Comparison of ENCODE assay signal across 8 cellular contexts in genomic region chr14:77059276-77059934, GRCh38. TPM values are rescaled to one million over a fixed set of nuclear protein-coding genes. Genes with fewer than 3 reads are reported as not detected.
DNase-seq lines count a peak whose midpoint lies in the region; ATAC-seq, FAIRE-seq and TF ChIP-seq lines count a peak whose summit lies in the region.

No MANE protein-coding gene starts in this region.

- no peaks in the 10 kb centered on the region for H3K36me3 Mint-ChIP-seq in neural crest cell (ENCODE audit: low read depth)
- H3K36me3 Mint-ChIP-seq in activated T-helper 2 cell treated with anti-CD3 and anti-CD28 coated beads, Interferon-gamma antibody, Interleukin-2, Interleukin-4, amounts not matched to agents 10 μg/mL and 5 μg/mL and 100 μg/mL, durations not matched to agents 14 hours and 24 hours and 36 hours (ENCODE audit: low read depth) = peaks cover 5% of the 10 kb centered on the region

- no peak overlapping the region for H3K4me2 ChIP-seq in endothelial cell of umbilical vein (ENCODE audit: insufficient read depth, low read length)

- no peaks in the 10 kb centered on the region for H3K9me1 ChIP-seq in endothelial cell of umbilical vein (replicated peaks; ENCODE audit: control insufficient read depth, extremely low read depth, insufficient read depth, low read length)

- H2AFZ ChIP-seq in endothelial cell of umbilical vein (ENCODE audit: low read depth, low read length) = peak overlapping the region; percentile 52

- peaks cover 29% of the 10 kb centered on the region for H3K4me1 Mint-ChIP-seq in neural crest cell
- peaks cover 12% of the 10 kb centered on the region for H3K4me1 Mint-ChIP-seq in activated T-helper 2 cell treated with anti-CD3 and anti-CD28 coated beads, Interferon-gamma antibody, Interleukin-2, Interleukin-4, amounts not matched to agents 10 μg/mL and 5 μg/mL and 100 μg/mL, durations not matched to agents 14 hours and 24 hours and 36 hours (ENCODE audit: low read depth)

- POLR2A ChIA-PET in Panc1 (lab: Charles Lee) = interaction anchor here (0.6 kb wide), 1 partner anchor 14 kb away, joined by 3 read pairs; no protein-coding TSS in a partner anchor
- POLR2A ChIA-PET in endothelial cell of umbilical vein (lab: Charles Lee) = interaction anchor here (1.0 to 1.1 kb wide), 2 partner anchors 13 to 98 kb away, joined by 3 read pairs; no protein-coding TSS in a partner anchor

- no peaks in the 10 kb centered on the region for H3K9me3 Mint-ChIP-seq in neural crest cell
- H3K9me3 Mint-ChIP-seq in activated T-helper 2 cell treated with anti-CD3 and anti-CD28 coated beads, Interferon-gamma antibody, Interleukin-2, Interleukin-4, amounts not matched to agents 10 μg/mL and 5 μg/mL and 100 μg/mL, durations not matched to agents 14 hours and 24 hours and 36 hours = no peaks in the 10 kb centered on the region

- no peaks in the 10 kb centered on the region for H4K20me1 ChIP-seq in endothelial cell of umbilical vein (replicated peaks; ENCODE audit: control insufficient read depth, extremely low read depth, insufficient read depth, low read length)

- intact Hi-C loops in Right ventricle myocardium inferior (cut with DNase I) = no loop called here
- intact Hi-C loops in Panc1 (cut with micrococcal nuclease; ENCODE audit: unreplicated experiment) = no loop called here
- intact Hi-C loops in endothelial cell of umbilical vein (cut with micrococcal nuclease) = loop anchor here (1.0 to 10.0 kb wide), 3 partner anchors 9 to 345 kb away; no protein-coding TSS in a partner anchor
- intact Hi-C loops in activated T-helper 2 cell treated with anti-CD3 and anti-CD28 coated beads, Interferon-gamma antibody, Interleukin-2, Interleukin-4, amounts not matched to agents 10 μg/mL and 5 μg/mL and 100 μg/mL, durations not matched to agents 14 hours and 24 hours and 36 hours (cut with micrococcal nuclease) = no loop called here

- H3K36me3 ChIP-seq in cardiac muscle cell (no peaks in the 10 kb centered on the region), Panc1 (ENCODE audit: control insufficient read depth, insufficient read depth, low read length) (no peaks in the 10 kb centered on the region), endothelial cell of umbilical vein (ENCODE audit: control insufficient read depth in 2 of 2, extremely low read depth in 1 of 2, insufficient read depth in 2 of 2, low read length in 2 of 2) (no peaks in the 10 kb centered on the region)

- ATAC-seq in Right ventricle myocardium inferior (no peak), Panc1 (peak; percentile 86)

- H3K27ac Mint-ChIP-seq in neural crest cell (ENCODE audit: unreplicated experiment) = peak overlapping the region; percentile 91
- H3K27ac Mint-ChIP-seq in activated T-helper 2 cell treated with anti-CD3 and anti-CD28 coated beads, Interferon-gamma antibody, Interleukin-2, Interleukin-4, amounts not matched to agents 10 μg/mL and 5 μg/mL and 100 μg/mL, durations not matched to agents 14 hours and 24 hours and 36 hours = no peak overlapping the region

- no TSS peak for BruUV-seq in Panc1 (replicated peaks; lab: Mats Ljungman, UMichigan)
- BruUV-seq in endothelial cell of umbilical vein (replicated peaks; lab: Mats Ljungman, UMichigan) = no TSS peak

- TF ChIP-seq CTCF in cardiac muscle cell (IDR thresholded peaks at IDR 0.05; ENCODE audit: low read depth, low read length) = peak; percentile 48
- no peak for TF ChIP-seq CTCF in Panc1 (IDR thresholded peaks at IDR 0.05)
- peak; percentile 38 to 57 for TF ChIP-seq CTCF in endothelial cell of umbilical vein (IDR thresholded peaks at IDR 0.05; ENCODE audit: extremely low read depth in 1 of 2, insufficient read depth in 1 of 2, low read depth in 1 of 2, low read length in 2 of 2)
- peak; percentile 60 for TF ChIP-seq CTCF in neural crest cell (conservative IDR thresholded peaks at IDR 0.05)

- H3K9me3 ChIP-seq in cardiac muscle cell (ENCODE audit: low read depth) = no peaks in the 10 kb centered on the region
- no peaks in the 10 kb centered on the region; the same call in 1 of the 2 replicates for H3K9me3 ChIP-seq in Panc1 (ENCODE audit: control insufficient read depth, insufficient read depth, low read depth, low read length)
- no peaks in the 10 kb centered on the region for H3K9me3 ChIP-seq in endothelial cell of umbilical vein (replicated peaks; ENCODE audit: control insufficient read depth, insufficient read depth, low read length)

- H3K9ac ChIP-seq in endothelial cell of umbilical vein (replicated peaks; ENCODE audit: extremely low read depth, insufficient read depth, low read length) = no peak overlapping the region

- DNase-seq in cardiac muscle cell (ENCODE audit: low read depth in 1 of 2, low spot score in 1 of 2) = peak in 1 of 2 donors; percentile 91
- no peak for DNase-seq in Right ventricle myocardium inferior (ENCODE audit: missing footprints)
- DNase-seq in Panc1 (ENCODE audit: low read depth, low spot score) = no peak
- peak; percentile 94 for DNase-seq in endothelial cell of umbilical vein (ENCODE audit: low read depth, low spot score)
- peak; percentile 64 for DNase-seq in neural crest cell (ENCODE audit: low read depth, low spot score)
- DNase-seq in NCI-H446 treated with DMSO at 0.1 percent for 48 hours (lab: John Stamatoyannopoulos, UW) = no peak
- no peak for DNase-seq in NK-92 (lab: John Stamatoyannopoulos, UW; ENCODE audit: unreplicated experiment)
- DNase-seq in activated T-helper 2 cell treated with anti-CD3 and anti-CD28 coated beads, Interferon-gamma antibody, Interleukin-2, Interleukin-4, amounts not matched to agents 10 μg/mL and 5 μg/mL and 100 μg/mL, durations not matched to agents 14 hours and 24 hours and 36 hours (ENCODE audit: low spot score) = no peak

- H3K79me2 ChIP-seq in endothelial cell of umbilical vein (ENCODE audit: control insufficient read depth, insufficient read depth, low read length) = no peaks in the 10 kb centered on the region

- no peaks in the 10 kb centered on the region for H3K27me3 ChIP-seq in cardiac muscle cell
- no peaks in the 10 kb centered on the region for H3K27me3 ChIP-seq in Panc1 (ENCODE audit: control insufficient read depth, insufficient read depth, low read length)
- no peaks in the 10 kb centered on the region for H3K27me3 ChIP-seq in endothelial cell of umbilical vein (ENCODE audit: control insufficient read depth in 2 of 2, insufficient read depth in 2 of 2, low read length in 2 of 2)

- dilution Hi-C loops in endothelial cell of umbilical vein (cut with MboI; ENCODE audit: extremely low pct_ligation_motif_present, low sequenced_read_pairs) = no loop called here

- CTCF ChIA-PET in Panc1 (lab: Charles Lee) = interaction anchor here (0.6 kb wide), 1 partner anchor 23 kb away, joined by 4 read pairs; no protein-coding TSS in a partner anchor
- CTCF ChIA-PET in endothelial cell of umbilical vein (lab: Charles Lee) = interaction anchor here (0.6 to 3.9 kb wide), 25 partner anchors 8 to 186 kb away, joined by 3 to 63 read pairs (median 5); partner anchors contain the start of genes CIPC and IRF2BPL

- no peak for TF ChIP-seq POLR2A in endothelial cell of umbilical vein (IDR thresholded peaks at IDR 0.05; ENCODE audit: low read depth, low read length)

- H3K27ac ChIP-seq in cardiac muscle cell (no peak overlapping the region), Panc1 (ENCODE audit: low read length) (peak overlapping the region; percentile 79), endothelial cell of umbilical vein (ENCODE audit: insufficient read depth, low read depth, low read length) (peak overlapping the region; percentile 41)

- no peaks in the 10 kb centered on the region for H3K27me3 Mint-ChIP-seq in neural crest cell (ENCODE audit: low read depth)
- H3K27me3 Mint-ChIP-seq in activated T-helper 2 cell treated with anti-CD3 and anti-CD28 coated beads, Interferon-gamma antibody, Interleukin-2, Interleukin-4, amounts not matched to agents 10 μg/mL and 5 μg/mL and 100 μg/mL, durations not matched to agents 14 hours and 24 hours and 36 hours (ENCODE audit: low read depth) = no peaks in the 10 kb centered on the region

- peak; percentile 98 for FAIRE-seq in endothelial cell of umbilical vein (lab: Jason Lieb, UNC)

- in situ Hi-C loops in Panc1 (cut with HindIII; ENCODE audit: low pct_unique_long_range_greater_than_20kb, low sequenced_read_pairs) = no loop called here

- H3K4me3 ChIP-seq in cardiac muscle cell = no peak overlapping the region
- H3K4me3 ChIP-seq in Panc1 (ENCODE audit: low read depth in 2 of 2, low read length in 2 of 2) = no peak overlapping the region
- no peak overlapping the region for H3K4me3 ChIP-seq in endothelial cell of umbilical vein (replicated peaks in 1 of 3; ENCODE audit: insufficient read depth in 1 of 3, low read depth in 1 of 3, low read length in 3 of 3)

- H3K4me3 Mint-ChIP-seq in neural crest cell = no peak overlapping the region
- H3K4me3 Mint-ChIP-seq in activated T-helper 2 cell treated with anti-CD3 and anti-CD28 coated beads, Interferon-gamma antibody, Interleukin-2, Interleukin-4, amounts not matched to agents 10 μg/mL and 5 μg/mL and 100 μg/mL, durations not matched to agents 14 hours and 24 hours and 36 hours (ENCODE audit: low read depth) = no peak overlapping the region

- H3K4me1 ChIP-seq in cardiac muscle cell (ENCODE audit: low read depth) (peaks cover 3% of the 10 kb centered on the region), Panc1 (ENCODE audit: control insufficient read depth, insufficient read depth, low read length) (peaks cover 9% of the 10 kb centered on the region), endothelial cell of umbilical vein (ENCODE audit: control insufficient read depth, extremely low read depth, insufficient read depth, low read length) (peaks cover 23% of the 10 kb centered on the region)

RNA-seq across cellular contexts. Expression of gene IRF2BPL, which starts 30.9 kb away (rescaled TPM):
- total RNA-seq in cardiac muscle cell (128 and 185 TPM in 2 replicates), Right ventricle myocardium inferior (41.1 TPM), Panc1 (2021; ENCODE audit: unreplicated experiment) (83.3 TPM), endothelial cell of umbilical vein (23.1 and 23.3 TPM in 2 replicates), neural crest cell (42.6 and 43.6 TPM in 2 replicates)
- polyA plus RNA-seq in cardiac muscle cell (43.7 and 88.2 TPM in 2 replicates), endothelial cell of umbilical vein (9.3 and 11.8 TPM in 2 replicates)
- polyA plus RNA-seq in Panc1 (2012; ENCODE audit: insufficient read length) = 118 TPM
- polyA plus RNA-seq in endothelial cell of umbilical vein (2011; cell fraction: cytosol; rRNA removed) = 5.0 and 8.9 TPM in 2 replicates
- 8.3 and 11.8 TPM in 2 replicates for polyA plus RNA-seq in endothelial cell of umbilical vein (2011; cell fraction: nucleus; rRNA removed)
- polyA plus RNA-seq in endothelial cell of umbilical vein (2012) = 9.8 and 13.7 TPM in 2 replicates
- 6.5 and 8.8 TPM in 2 replicates for polyA minus RNA-seq in endothelial cell of umbilical vein
- polyA minus RNA-seq in endothelial cell of umbilical vein (2011; cell fraction: cytosol; rRNA and poly(A)+ RNA removed) = 14.1 TPM
- polyA minus RNA-seq in endothelial cell of umbilical vein (2011; cell fraction: nucleus; rRNA and poly(A)+ RNA removed) = 4.9 and 14.9 TPM in 2 replicates
- total RNA-seq in activated T-helper 2 cell treated with anti-CD3 and anti-CD28 coated beads, Interferon-gamma antibody, Interleukin-2, Interleukin-4, amounts not matched to agents 10 μg/mL and 5 μg/mL and 100 μg/mL, durations not matched to agents 14 hours and 24 hours and 36 hours = 34.8 and 35.8 TPM in 2 replicates

RNA-seq across cellular contexts. Expression of gene CIPC, which starts 38.7 kb away (rescaled TPM):
- total RNA-seq in cardiac muscle cell = 31.3 and 35.3 TPM in 2 replicates
- 16.4 and 16.5 TPM in 2 replicates for polyA plus RNA-seq in cardiac muscle cell
- total RNA-seq in Right ventricle myocardium inferior = 72.7 TPM
- total RNA-seq in Panc1 (2021; ENCODE audit: unreplicated experiment) = 20.3 TPM
- polyA plus RNA-seq in Panc1 (2012; ENCODE audit: insufficient read length) = 9.4 TPM
- total RNA-seq in endothelial cell of umbilical vein = 17.4 and 17.7 TPM in 2 replicates
- polyA plus RNA-seq in endothelial cell of umbilical vein = 7.6 and 8.8 TPM in 2 replicates
- 9.0 and 9.6 TPM in 2 replicates for polyA plus RNA-seq in endothelial cell of umbilical vein (2011; cell fraction: cytosol; rRNA removed)
- polyA plus RNA-seq in endothelial cell of umbilical vein (2011; cell fraction: nucleus; rRNA removed) = 7.7 and 8.8 TPM in 2 replicates
- polyA plus RNA-seq in endothelial cell of umbilical vein (2012) = 8.7 and 10.6 TPM in 2 replicates
- polyA minus RNA-seq in endothelial cell of umbilical vein = 16.4 and 17.6 TPM in 2 replicates
- polyA minus RNA-seq in endothelial cell of umbilical vein (2011; cell fraction: cytosol; rRNA and poly(A)+ RNA removed) = 8.1 TPM
- polyA minus RNA-seq in endothelial cell of umbilical vein (2011; cell fraction: nucleus; rRNA and poly(A)+ RNA removed) = 6.1 and 9.5 TPM in 2 replicates
- 28.7 and 29.8 TPM in 2 replicates for total RNA-seq in neural crest cell
- total RNA-seq in activated T-helper 2 cell treated with anti-CD3 and anti-CD28 coated beads, Interferon-gamma antibody, Interleukin-2, Interleukin-4, amounts not matched to agents 10 μg/mL and 5 μg/mL and 100 μg/mL, durations not matched to agents 14 hours and 24 hours and 36 hours = 10.9 and 11.3 TPM in 2 replicates

Comparison
In these comparisons a context has a peak if more than half of its experiments do, and no peak if none do; other contexts are left out.
1. DNase-seq: peak in endothelial cell of umbilical vein (single experiment) and neural crest cell (single experiment); none in Right ventricle myocardium inferior (single experiment), Panc1 (single experiment), NCI-H446 treated with DMSO at 0.1 percent for 48 hours (single experiment), NK-92 (single experiment) and activated T-helper 2 cell treated with anti-CD3 and anti-CD28 coated beads, Interferon-gamma antibody, Interleukin-2, Interleukin-4, amounts not matched to agents 10 μg/mL and 5 μg/mL and 100 μg/mL, durations not matched to agents 14 hours and 24 hours and 36 hours (single experiment).